In genomic region chr3:172517859-172518466, GRCh38 we compare ENCODE assay signal across 12 cellular contexts. TPM values are rescaled to one million over a fixed set of nuclear protein-coding genes. Genes with fewer than 3 reads are reported as not detected.
DNase-seq lines count a peak whose midpoint lies in the region; ATAC-seq, FAIRE-seq and TF ChIP-seq lines count a peak whose summit lies in the region.
"Had no signal": no experiment of that assay in that cellular context is flagged by ENCODE, and none has a peak within 500 bp of the region (broad histone marks: within the 10 kb centered on the region; RNA-seq: fewer than 3 reads in every experiment).

No MANE protein-coding gene starts in this region.

- intact Hi-C loops in pancreas (cut with DNase I) (no loop called here), PC-9 (cut with micrococcal nuclease; ENCODE audit: unreplicated experiment) (loop anchor here (2.0 kb wide), 1 partner anchor 43 kb away; no protein-coding TSS in a partner anchor)

- H3K9me3 ChIP-seq in pancreas (no peaks in the 10 kb centered on the region), PC-9 (ENCODE audit: insufficient read depth, low read depth) (no peaks in the 10 kb centered on the region)
- H3K9me3 ChIP-seq: BE2C had no signal

- H3K4me3 Mint-ChIP-seq in activated naive CD8-positive, alpha-beta T cell treated with anti-CD3 and anti-CD28 coated beads, Interleukin-2, amount 10 ng/mL, durations not matched to agents 7 days and 5 days = peak overlapping the region; percentile 99

- H2AFZ ChIP-seq in PC-9 = no peak overlapping the region

- CTCF ChIA-PET in PC-9 (lab: Charles Lee) = interaction anchor here (1.9 kb wide), 1 partner anchor 56 kb away, joined by 5 read pairs; no protein-coding TSS in a partner anchor

- H3K4me1 ChIP-seq in pancreas (peaks cover 16 to 54% (median 29%) of the 10 kb centered on the region in 3 donors), PC-9 (replicated peaks; ENCODE audit: insufficient read depth) (peaks cover 4% of the 10 kb centered on the region)
- H3K4me1 ChIP-seq: BE2C had no signal

- peaks cover 84% of the 10 kb centered on the region for H3K36me3 Mint-ChIP-seq in activated naive CD8-positive, alpha-beta T cell treated with anti-CD3 and anti-CD28 coated beads, Interleukin-2, amount 10 ng/mL, durations not matched to agents 7 days and 5 days

- H3K79me2 ChIP-seq in PC-9 (ENCODE audit: low read depth) = no peaks in the 10 kb centered on the region

- H3K4me3 ChIP-seq in pancreas (no peak overlapping the region), PC-9 (no peak overlapping the region)
- H3K4me3 ChIP-seq: GM12878 had no signal

- no peak overlapping the region for H3K4me2 ChIP-seq in PC-9

- peak; percentile 54 to 61 (median 55) for DNase-seq in stimulated activated CD4-positive, alpha-beta T cell treated with anti-CD3 and anti-CD28 coated beads, Interleukin-12 subunit alpha, Interleukin-12 subunit beta, amount 100 ng/mL, for 48 hours (ENCODE audit: low read depth in 2 of 3, low spot score in 1 of 3)
- no peak for DNase-seq in stimulated activated CD4-positive, alpha-beta T cell treated with anti-CD3 and anti-CD28 coated beads, Interleukin-12 subunit alpha, Interleukin-12 subunit beta, amount 100 ng/mL, for 4 hours
- peak; percentile 50 for DNase-seq in activated naive CD8-positive, alpha-beta T cell treated with anti-CD3 and anti-CD28 coated beads, Interleukin-2, amount 10 ng/mL, durations not matched to agents 7 days and 5 days
- DNase-seq in pancreas (no peak), amniotic stem cell (lab: John Stamatoyannopoulos, UW) (no peak), superior temporal gyrus (ENCODE audit: extremely low spot score) (no peak), PC-9 (no peak), EL (no peak)
- DNase-seq: BE2C, cerebellar nuclear complex, NCI-H1930 had no signal

- no peaks in the 10 kb centered on the region for H3K9me2 ChIP-seq in PC-9 (ENCODE audit: insufficient read depth)

- POLR2A ChIA-PET in activated naive CD8-positive, alpha-beta T cell treated with anti-CD3 and anti-CD28 coated beads, Interleukin-2, amount 10 ng/mL, durations not matched to agents 7 days and 5 days (lab: Charles Lee) = interaction anchor here (1.5 to 10.3 kb wide), 5 partner anchors 14 to 75 kb away, joined by 3 to 214 read pairs (median 17); no protein-coding TSS in a partner anchor
- POLR2A ChIA-PET in PC-9 (lab: Charles Lee; ENCODE audit: unreplicated experiment) = interaction anchor here (0.6 to 1.2 kb wide), 2 partner anchors 28 to 1704 kb away, joined by 3 to 6 read pairs; no protein-coding TSS in a partner anchor

- no peaks in the 10 kb centered on the region for H4K20me1 ChIP-seq in PC-9 (ENCODE audit: insufficient read depth)

- peak; percentile 60 for ATAC-seq in activated naive CD8-positive, alpha-beta T cell treated with anti-CD3 and anti-CD28 coated beads, Interleukin-2, amount 10 ng/mL, durations not matched to agents 7 days and 5 days (ENCODE audit: low read depth)
- no peak for ATAC-seq in pancreas
- ATAC-seq: GM12878 had no signal

- peaks cover 65% of the 10 kb centered on the region for H3K4me1 Mint-ChIP-seq in activated naive CD8-positive, alpha-beta T cell treated with anti-CD3 and anti-CD28 coated beads, Interleukin-2, amount 10 ng/mL, durations not matched to agents 7 days and 5 days

- TF ChIP-seq CTCF in pancreas (IDR thresholded peaks at IDR 0.05) = no peak
- no peak for TF ChIP-seq CTCF in PC-9 (conservative IDR thresholded peaks at IDR 0.05)

- no peaks in the 10 kb centered on the region for H3K9me3 Mint-ChIP-seq in activated naive CD8-positive, alpha-beta T cell treated with anti-CD3 and anti-CD28 coated beads, Interleukin-2, amount 10 ng/mL, durations not matched to agents 7 days and 5 days

- WGBS in pancreas, 2 donors = 89 to 90% methylated on average over 8 of the region's 8 CpGs

- H3K27ac ChIP-seq in pancreas = peak overlapping the region in 3 of 4 donors; percentile 48 to 83 (median 81)
- no peak overlapping the region for H3K27ac ChIP-seq in PC-9

- H3F3A ChIP-seq in PC-9 (ENCODE audit: insufficient read depth, low read depth) = no peaks in the 10 kb centered on the region

- H3K36me3 ChIP-seq in pancreas (peaks cover 0 to 4% (median 3%) of the 10 kb centered on the region in 3 donors), PC-9 (ENCODE audit: low read depth) (no peaks in the 10 kb centered on the region)
- H3K36me3 ChIP-seq: BE2C had no signal

- FAIRE-seq in pancreas (lab: Jason Lieb, UNC) = no peak
- FAIRE-seq: GM12878 had no signal

- H3K27ac Mint-ChIP-seq in activated naive CD8-positive, alpha-beta T cell treated with anti-CD3 and anti-CD28 coated beads, Interleukin-2, amount 10 ng/mL, durations not matched to agents 7 days and 5 days = peak overlapping the region; percentile 85

- no TSS peak for BruUV-seq in PC-9 (replicated peaks; lab: Mats Ljungman, UMichigan)

- no peaks in the 10 kb centered on the region for H3K27me3 Mint-ChIP-seq in activated naive CD8-positive, alpha-beta T cell treated with anti-CD3 and anti-CD28 coated beads, Interleukin-2, amount 10 ng/mL, durations not matched to agents 7 days and 5 days

- H3K27me3 ChIP-seq in pancreas (no peaks in the 10 kb centered on the region), PC-9 (ENCODE audit: insufficient read depth, low read depth) (no peaks in the 10 kb centered on the region)

RNA-seq across cellular contexts. Expression of gene TNFSF10, which starts 5.3 kb away (rescaled TPM):
- total RNA-seq in activated naive CD8-positive, alpha-beta T cell treated with anti-CD3 and anti-CD28 coated beads, Interleukin-2, amount 10 ng/mL, durations not matched to agents 7 days and 5 days = 100 to 1,000 TPM; 151 to 159 TPM
- 10 to 100 TPM in 5 of 6 donors, 1 to 10 TPM in 1; 2.6 to 46.4 (median 16.4) TPM for total RNA-seq in pancreas
- 10 to 100 TPM in 1 of 2 donors, 1 to 10 TPM in 1; 9.0 to 16.4 TPM for polyA plus RNA-seq in pancreas
- total RNA-seq in PC-9 (2021) = 18.3 and 21.4 TPM in 2 replicates

Comparison
In these comparisons a context has a peak if more than half of its experiments do, and no peak if none do; other contexts are left out.
1. DNase-seq: peak in stimulated activated CD4-positive, alpha-beta T cell treated with anti-CD3 and anti-CD28 coated beads, Interleukin-12 subunit alpha, Interleukin-12 subunit beta, amount 100 ng/mL, for 48 hours (3 of 3) and activated naive CD8-positive, alpha-beta T cell treated with anti-CD3 and anti-CD28 coated beads, Interleukin-2, amount 10 ng/mL, durations not matched to agents 7 days and 5 days (single experiment); none in stimulated activated CD4-positive, alpha-beta T cell treated with anti-CD3 and anti-CD28 coated beads, Interleukin-12 subunit alpha, Interleukin-12 subunit beta, amount 100 ng/mL, for 4 hours (single experiment), pancreas (0 of 6), amniotic stem cell (single experiment), superior temporal gyrus (single experiment), PC-9 (0 of 2) and EL (single experiment).